30 cellular contexts compared by ENCODE assay signal in genomic region chr17:10368561-10368960, GRCh38. TPM values are rescaled to one million over a fixed set of nuclear protein-coding genes. Genes with fewer than 3 reads are reported as not detected.
"Had no signal": no experiment of that assay in that cellular context is flagged by ENCODE, and none has a peak within 500 bp of the region (broad histone marks: within the 10 kb centered on the region; RNA-seq: fewer than 3 reads in every experiment).

No MANE protein-coding gene starts in this region.

- H3K4me3 ChIP-seq: left ventricle myocardium inferior, lung, ovary, prostate gland, spleen, tibial nerve, uterus had no signal

- H3K27me3 ChIP-seq: ovary, spleen, tibial nerve, uterus had no signal

- H3K36me3 ChIP-seq: left ventricle myocardium inferior, ovary, prostate gland, spleen, tibial nerve, uterus had no signal

- H3K9me3 ChIP-seq: left ventricle myocardium inferior, ovary, prostate gland, spleen, tibial nerve, uterus had no signal

- ATAC-seq: naive thymus-derived CD4-positive, alpha-beta T cell; natural killer cell treated with Interleukin-12 subunit alpha and Interleukin-12 subunit beta and Interleukin-15 and Interleukin-18, amount 100 ng/mL, for 72 hours; right cardiac atrium; sciatic nerve; stimulated activated memory B cell treated with anti-CD40 and anti-IgM and Interleukin-4, amounts not matched to agents 10 μg/mL and 1 μg/mL and 100 μg/mL, for 72 hours; stimulated activated naive CD8-positive, alpha-beta T cell treated with anti-CD3 and anti-CD28 coated beads, Interleukin-15, amount 100 ng/mL, for 72 hours had no signal

- H3K27ac ChIP-seq: left ventricle myocardium inferior, ovary, prostate gland, spleen, tibial nerve, uterus had no signal

- DNase-seq: hypothalamus; immature natural killer cell; left ventricle myocardium inferior; mesendoderm; naive thymus-derived CD4-positive, alpha-beta T cell; ovary; retina; right cardiac atrium; small intestine; spleen; stimulated activated CD4-positive, alpha-beta T cell treated with anti-CD3 and anti-CD28 coated beads, Interleukin-2, amount 100 ng/mL, for 48 hours; stimulated activated CD4-positive, alpha-beta T cell treated with anti-CD3 and anti-CD28 coated beads, Interleukin-4, amount 100 ng/mL, for 4 hours; stimulated activated CD8-positive, alpha-beta memory T cell treated with anti-CD3 and anti-CD28 coated beads, Interleukin-4, amount 100 ng/mL, for 48 hours; stimulated activated naive CD4-positive, alpha-beta T cell treated with Interleukin-2 at 50 U/mL for 16 hours; stimulated activated naive CD8-positive, alpha-beta T cell treated with anti-CD3 and anti-CD28 coated beads, Interleukin-15, amount 100 ng/mL, for 72 hours; substantia nigra; uterus had no signal

- H3K4me1 ChIP-seq: left ventricle myocardium inferior, prostate gland, spleen, tibial nerve, uterus had no signal

RNA-seq across cellular contexts. Expression of gene MYH13, which starts 4.2 kb away (rescaled TPM):
- total RNA-seq: kidney epithelial cell; left ventricle myocardium inferior; lower leg skin; lung; mononuclear cell; naive thymus-derived CD4-positive, alpha-beta T cell; natural killer cell treated with Interleukin-12 subunit alpha and Interleukin-12 subunit beta and Interleukin-15 and Interleukin-18, amount 100 ng/mL, for 72 hours; omental fat pad; ovary; right cardiac atrium; sciatic nerve; temporal lobe; tibial nerve; ureter; uterus had no signal

RNA-seq across cellular contexts. Expression of gene MYH8, which starts 53.2 kb away (rescaled TPM):
- total RNA-seq: kidney epithelial cell; left ventricle myocardium inferior; lower leg skin; mesothelial cell of epicardium; mononuclear cell; naive thymus-derived CD4-positive, alpha-beta T cell; natural killer cell treated with Interleukin-12 subunit alpha and Interleukin-12 subunit beta and Interleukin-15 and Interleukin-18, amount 100 ng/mL, for 72 hours; omental fat pad; ovary; right cardiac atrium; sciatic nerve; temporal lobe; tibial nerve; ureter; uterus had no signal
